ENCODE assay signal across 8 cellular contexts in genomic region chr11:111601979-111602864, GRCh38. TPM values are rescaled to one million over a fixed set of nuclear protein-coding genes. Genes with fewer than 3 reads are reported as not detected.
DNase-seq lines count a peak whose midpoint lies in the region; ATAC-seq and TF ChIP-seq lines count a peak whose summit lies in the region.

TSS of gene SIK2 (plus strand) at chr11:111602449. CDS start at chr11:111602564, 115 bp downstream.

- peak within 1 kb of the TSS; percentile 96 for H3K4me2 ChIP-seq in GM23338

- H3K27ac ChIP-seq in GM23338 (ENCODE audit: low read depth): no peak within 1 kb of the TSS

- H3K4me1 Mint-ChIP-seq in GM23338: peaks cover 23% of the 10 kb centered on the region
- peaks cover 23 to 31% of the 10 kb centered on the region in 2 donors for H3K4me1 Mint-ChIP-seq in natural killer cell treated with Interleukin-12 subunit alpha and Interleukin-12 subunit beta and Interleukin-15 and Interleukin-18, amount 100 ng/mL, for 72 hours (ENCODE audit: low read depth in 2 of 2)

- H3K4me1 ChIP-seq in GM23338 (ENCODE audit: insufficient read depth): peaks cover 22% of the 10 kb centered on the region

- no peaks in the 10 kb centered on the region for H3K36me3 Mint-ChIP-seq in GM23338 (ENCODE audit: low read depth)
- peaks cover 7% of the 10 kb centered on the region for H3K36me3 Mint-ChIP-seq in natural killer cell treated with Interleukin-12 subunit alpha and Interleukin-12 subunit beta and Interleukin-15 and Interleukin-18, amount 100 ng/mL, for 72 hours

- H2AFZ ChIP-seq in GM23338: peak within 1 kb of the TSS; percentile 99

- peak within 1 kb of the TSS; percentile 86 for H3K4me3 Mint-ChIP-seq in GM23338
- H3K4me3 Mint-ChIP-seq in natural killer cell treated with Interleukin-12 subunit alpha and Interleukin-12 subunit beta and Interleukin-15 and Interleukin-18, amount 100 ng/mL, for 72 hours: peak within 1 kb of the TSS; percentile 98

- H3F3A ChIP-seq in GM23338 (replicated peaks; ENCODE audit: low read depth): no peaks in the 10 kb centered on the region

- H3K27me3 ChIP-seq in GM23338 (ENCODE audit: insufficient read depth): peaks cover 28% of the 10 kb centered on the region

- peaks cover 22% of the 10 kb centered on the region for H3K27me3 Mint-ChIP-seq in GM23338 (ENCODE audit: insufficient read depth, low read depth, poor library complexity)
- no peaks in the 10 kb centered on the region for H3K27me3 Mint-ChIP-seq in natural killer cell treated with Interleukin-12 subunit alpha and Interleukin-12 subunit beta and Interleukin-15 and Interleukin-18, amount 100 ng/mL, for 72 hours

- no peak within 1 kb of the TSS for H3K27ac Mint-ChIP-seq in GM23338
- H3K27ac Mint-ChIP-seq in natural killer cell treated with Interleukin-12 subunit alpha and Interleukin-12 subunit beta and Interleukin-15 and Interleukin-18, amount 100 ng/mL, for 72 hours: peak within 1 kb of the TSS; percentile 82 to 88

- TF ChIP-seq CTCF in GM23338 (conservative IDR thresholded peaks at IDR 0.05; ENCODE audit: low read depth in 2 of 2) (peak; percentile 65 to 100), fibroblast of pulmonary artery (IDR thresholded peaks at IDR 0.05; ENCODE audit: low read length, missing control alignments) (peak; percentile 72)

- peak; percentile 91 for ATAC-seq in GM23338
- peak; percentile 95 to 96 for ATAC-seq in natural killer cell treated with Interleukin-12 subunit alpha and Interleukin-12 subunit beta and Interleukin-15 and Interleukin-18, amount 100 ng/mL, for 72 hours
- peak; percentile 94 for ATAC-seq in stimulated activated naive CD8-positive, alpha-beta T cell treated with anti-CD3 and anti-CD28 coated beads, Interleukin-15, Interleukin-2, amounts not matched to agents 100 U/mL and 50 U/mL, for 24 hours

- H4K20me1 ChIP-seq in GM23338 (replicated peaks; ENCODE audit: insufficient read depth): peaks cover 19% of the 10 kb centered on the region

- DNase-seq in EL (peak; percentile 96), GM23338 (ENCODE audit: low spot score) (peak; percentile 97), Kasumi-1 (lab: John Stamatoyannopoulos, UW) (peak; percentile 90 to 91), RPMI8226 (peak; percentile 99), fibroblast of pulmonary artery (ENCODE audit: low read depth) (peak; percentile 97)
- DNase-seq in activated T-helper 9 cell treated with anti-CD3 and anti-CD28 coated beads, Interleukin-2, amount 50 U/mL, for 16 hours (ENCODE audit: low read depth): peak; percentile 85
- DNase-seq in natural killer cell treated with Interleukin-12 subunit alpha and Interleukin-12 subunit beta and Interleukin-15 and Interleukin-18, amount 100 ng/mL, for 72 hours (ENCODE audit: low spot score): peak; percentile 91
- DNase-seq in stimulated activated naive CD8-positive, alpha-beta T cell treated with anti-CD3 and anti-CD28 coated beads, Interleukin-15, Interleukin-2, amounts not matched to agents 100 U/mL and 50 U/mL, for 24 hours: peak; percentile 92

- H3K4me3 ChIP-seq in GM23338: peak within 1 kb of the TSS; percentile 73
- peak within 1 kb of the TSS; percentile 58 for H3K4me3 ChIP-seq in fibroblast of pulmonary artery (replicated peaks; ENCODE audit: low read depth, low read length)

- no peaks in the 10 kb centered on the region for H3K36me3 ChIP-seq in GM23338 (ENCODE audit: insufficient read depth)

- no peaks in the 10 kb centered on the region for H3K9me2 ChIP-seq in GM23338 (ENCODE audit: insufficient read depth)

- H3K79me2 ChIP-seq in GM23338 (replicated peaks; ENCODE audit: insufficient read depth): peaks cover 32% of the 10 kb centered on the region

- H3K9me3 Mint-ChIP-seq in GM23338: no peaks in the 10 kb centered on the region
- no peaks in the 10 kb centered on the region for H3K9me3 Mint-ChIP-seq in natural killer cell treated with Interleukin-12 subunit alpha and Interleukin-12 subunit beta and Interleukin-15 and Interleukin-18, amount 100 ng/mL, for 72 hours

TF ChIP-seq in GM23338, 12 proteins besides CTCF, POLR2A, EP300 and RAD21:
- TF ChIP-seq ZNF331 (CRISPR knock-in tag; IDR thresholded peaks at IDR 0.05; ENCODE audit: low read depth) (no peak), POLR2AphosphoS5 (IDR thresholded peaks at IDR 0.05; ENCODE audit: low read depth) (peak; percentile 80), CREB1 (CRISPR knock-in tag; IDR thresholded peaks at IDR 0.05; ENCODE audit: low read depth) (peak; percentile 77)
TF ChIP-seq in GM23338: peak in this region for 2.

RNA-seq across cellular contexts. Expression of gene SIK2, which starts in this region (rescaled TPM):
- total RNA-seq in GM23338 (2014; rRNA removed; shearing (Covaris generic)): 6.6 and 6.7 TPM in 2 replicates
- 2.3 and 2.6 TPM in 2 replicates for polyA plus RNA-seq in GM23338 (2016; fragmentation: Nextera tagmentation; extraction: Ambion mirVana)
- 1 to 10 TPM; 8.1 to 8.8 TPM for total RNA-seq in natural killer cell treated with Interleukin-12 subunit alpha and Interleukin-12 subunit beta and Interleukin-15 and Interleukin-18, amount 100 ng/mL, for 72 hours
